Comparison of ENCODE assay signal across 1 cellular context in the genomic region with DNA sequence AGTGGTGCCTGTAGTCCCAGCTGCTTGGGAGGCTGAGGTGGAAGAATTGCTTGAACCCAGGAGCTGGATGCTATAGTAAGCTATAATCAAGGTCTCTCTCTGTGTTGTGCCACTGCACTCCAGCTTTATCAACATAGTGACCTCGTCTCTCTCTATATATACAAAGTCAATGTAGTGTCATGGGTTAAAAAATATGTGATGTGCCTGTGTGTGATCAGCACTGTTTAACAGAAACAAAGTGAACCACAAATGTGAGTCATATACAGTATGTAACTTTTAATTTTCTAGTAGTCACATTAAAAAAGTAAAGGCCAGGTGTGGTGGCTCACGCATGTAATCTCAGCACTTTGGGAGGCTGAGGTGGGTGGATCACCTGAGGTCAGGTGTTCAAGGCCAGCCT.
TF ChIP-seq lines count a peak whose summit lies in the region.

No MANE protein-coding gene starts in this region.

TF ChIP-seq in A549, 52 proteins besides CTCF, POLR2A, EP300 and RAD21 (continued from another document):
- TF ChIP-seq, protein P1, sequence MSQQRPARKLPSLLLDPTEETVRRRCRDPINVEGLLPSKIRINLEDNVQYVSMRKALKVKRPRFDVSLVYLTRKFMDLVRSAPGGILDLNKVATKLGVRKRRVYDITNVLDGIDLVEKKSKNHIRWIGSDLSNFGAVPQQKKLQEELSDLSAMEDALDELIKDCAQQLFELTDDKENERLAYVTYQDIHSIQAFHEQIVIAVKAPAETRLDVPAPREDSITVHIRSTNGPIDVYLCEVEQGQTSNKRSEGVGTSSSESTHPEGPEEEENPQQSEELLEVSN (IDR thresholded peaks at IDR 0.05; ENCODE audit: borderline replicate concordance, low read depth), result no peak
- TF ChIP-seq RCOR1 (IDR thresholded peaks at IDR 0.05; ENCODE audit: low read depth, low read length) (no peak), FOXS1 (CRISPR knock-in tag; IDR thresholded peaks at IDR 0.05) (no peak), NR3C1 (IDR thresholded peaks at IDR 0.05) (no peak), HOXB5 (CRISPR knock-in tag; IDR thresholded peaks at IDR 0.05) (no peak)
